13 cellular contexts compared by ENCODE assay signal in the genomic region with DNA sequence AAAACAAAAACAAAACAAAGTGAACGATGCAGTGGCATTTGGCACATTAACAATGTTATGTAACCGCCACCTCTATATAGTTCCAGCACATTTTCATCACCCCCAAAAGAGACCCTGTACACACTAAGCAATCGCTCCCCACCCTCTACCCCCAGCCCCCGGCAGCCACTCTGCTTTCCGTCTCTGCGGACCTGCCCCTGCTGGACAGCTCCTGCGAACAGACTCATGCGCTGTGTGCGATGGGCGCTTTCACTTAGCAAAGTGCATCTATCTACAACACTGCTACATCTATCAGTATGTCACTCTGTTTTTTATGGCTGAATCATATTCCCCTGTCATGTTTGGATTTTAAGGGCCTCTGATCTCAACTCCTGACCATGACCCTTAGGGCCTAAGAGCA. TPM values are rescaled to one million over a fixed set of nuclear protein-coding genes. Genes with fewer than 3 reads are reported as not detected.
A peak's percentile ranks its signal among the peaks of the same experiment; 100 is the strongest.
DNase-seq lines count a peak whose midpoint lies in the region; ATAC-seq and TF ChIP-seq lines count a peak whose summit lies in the region.
"Had no signal": no experiment of that assay in that cellular context is flagged by ENCODE, and none has a peak within 500 bp of the region (broad histone marks: within the 10 kb centered on the region; RNA-seq: fewer than 3 reads in every experiment).

No MANE protein-coding gene starts in this region.

- no peak for DNase-seq in SK-N-SH
- DNase-seq in HFFc6: no peak
- no peak for DNase-seq in endothelial cell (ENCODE audit: low spot score)
- no peak for DNase-seq in RPMI8226
- no peak for DNase-seq in NCI-H2081 (lab: John Stamatoyannopoulos, UW)
- DNase-seq: CD4-positive, CD25-positive, alpha-beta regulatory T cell; DMS53; GF-D8; HCEC 1CT had no signal

- H2AFZ ChIP-seq in SK-N-SH (ENCODE audit: low read depth): no peak overlapping the region

- H3K36me3 Mint-ChIP-seq in HFFc6 (ENCODE audit: low read depth) (peaks cover 31% of the 10 kb centered on the region; the same call in 1 of the 2 replicates), endothelial cell (ENCODE audit: low read depth, unreplicated experiment) (peaks cover 33% of the 10 kb centered on the region)

- no peaks in the 10 kb centered on the region for H3K9me2 ChIP-seq in SK-N-SH

- H3K4me1 Mint-ChIP-seq in HFFc6 (ENCODE audit: low read depth) (no peaks in the 10 kb centered on the region), endothelial cell (ENCODE audit: unreplicated experiment) (peaks cover 23% of the 10 kb centered on the region)

- no peak overlapping the region for H3K4me2 ChIP-seq in SK-N-SH

- CTCF ChIA-PET in SK-N-SH (lab: Yijun Ruan, JAX): interaction anchor here (3.2 kb wide), 1 partner anchor 51 kb away, joined by 16 read pairs; no protein-coding TSS in a partner anchor

- no peak for TF ChIP-seq EP300 in SK-N-SH (IDR thresholded peaks at IDR 0.05; ENCODE audit: borderline replicate concordance in 1 of 2, low read depth in 1 of 2, low read length in 1 of 2)

- 97% methylated on average over 10 of the region's 10 CpGs for WGBS in SK-N-SH (ENCODE audit: low lambda C conversion rate)

- H3K27ac ChIP-seq in SK-N-SH (ENCODE audit: low read depth in 2 of 2, low read length in 1 of 2) (no peak overlapping the region), neutrophil (peak overlapping the region; percentile 85)
- H3K27ac ChIP-seq: 22Rv1 had no signal

- POLR2A ChIA-PET in SK-N-SH (lab: Yijun Ruan, JAX): no interaction called here

- H3K9me3 ChIP-seq in SK-N-SH (no peaks in the 10 kb centered on the region), neutrophil (no peaks in the 10 kb centered on the region)

- no peak for TF ChIP-seq RAD21 in SK-N-SH (IDR thresholded peaks at IDR 0.05; ENCODE audit: low read length)

- H3K9ac ChIP-seq in SK-N-SH: no peak overlapping the region

- no peak for TF ChIP-seq CTCF in SK-N-SH (IDR thresholded peaks at IDR 0.05)
- TF ChIP-seq CTCF in HFFc6 (IDR thresholded peaks at IDR 0.05): no peak
- TF ChIP-seq CTCF in endothelial cell (IDR thresholded peaks at IDR 0.05; ENCODE audit: unreplicated experiment): no peak
- no peak for TF ChIP-seq CTCF in neutrophil (IDR thresholded peaks at IDR 0.05)

- no peak overlapping the region for H3K4me3 ChIP-seq in SK-N-SH (ENCODE audit: low read depth in 2 of 2, low read length in 1 of 2)
- no peak overlapping the region for H3K4me3 ChIP-seq in neutrophil (ENCODE audit: low read depth in 1 of 2, low read length in 1 of 2)

- H3K4me3 Mint-ChIP-seq in HFFc6: no peak overlapping the region
- no peak overlapping the region for H3K4me3 Mint-ChIP-seq in endothelial cell (ENCODE audit: unreplicated experiment)
- H3K4me3 Mint-ChIP-seq: CD4-positive, CD25-positive, alpha-beta regulatory T cell had no signal

- H3K36me3 ChIP-seq in SK-N-SH (replicated peaks in 1 of 2; ENCODE audit: control insufficient read depth in 1 of 2, insufficient read depth in 2 of 2, low read length in 1 of 2): peaks cover 36 to 63% of the 10 kb centered on the region in 2 experiments
- H3K36me3 ChIP-seq in neutrophil: peaks cover 58% of the 10 kb centered on the region

- H3K79me2 ChIP-seq in SK-N-SH (ENCODE audit: insufficient read depth): peaks cover 52% of the 10 kb centered on the region

- H3K9me3 Mint-ChIP-seq in HFFc6 (no peaks in the 10 kb centered on the region), endothelial cell (ENCODE audit: unreplicated experiment) (no peaks in the 10 kb centered on the region)
- H3K9me3 Mint-ChIP-seq: CD4-positive, CD25-positive, alpha-beta regulatory T cell had no signal

- H4K20me1 ChIP-seq in SK-N-SH (ENCODE audit: insufficient read depth): peaks cover 14% of the 10 kb centered on the region

- H3K27ac Mint-ChIP-seq in HFFc6 (peak overlapping the region; percentile 34; the same call in 1 of the 2 replicates), endothelial cell (ENCODE audit: unreplicated experiment) (peak overlapping the region; percentile 31)

- no peaks in the 10 kb centered on the region for H3F3A ChIP-seq in SK-N-SH (replicated peaks; ENCODE audit: insufficient read depth)

- H3K4me1 ChIP-seq in SK-N-SH (ENCODE audit: control insufficient read depth in 1 of 2, insufficient read depth in 2 of 2, low read depth in 1 of 2, low read length in 1 of 2) (no peaks in the 10 kb centered on the region), neutrophil (ENCODE audit: control insufficient read depth in 1 of 2, insufficient read depth in 1 of 2, low read depth in 1 of 2, low read length in 1 of 2) (peaks cover 29 to 30% of the 10 kb centered on the region in 2 experiments)

- H3K27me3 Mint-ChIP-seq in HFFc6 (ENCODE audit: insufficient read depth): no peaks in the 10 kb centered on the region; the same call in none of the 2 replicates
- peaks cover 11% of the 10 kb centered on the region for H3K27me3 Mint-ChIP-seq in endothelial cell (ENCODE audit: unreplicated experiment)
- H3K27me3 Mint-ChIP-seq: CD4-positive, CD25-positive, alpha-beta regulatory T cell had no signal

- no peaks in the 10 kb centered on the region for H3K27me3 ChIP-seq in SK-N-SH (ENCODE audit: insufficient read depth)
- H3K27me3 ChIP-seq in neutrophil: no peaks in the 10 kb centered on the region

- no peak for ATAC-seq in SK-N-SH treated with all-trans-retinoic acid at 6 μM for 48 hours
- ATAC-seq in GM21576 (IDR thresholded peaks at IDR 0.05; ENCODE audit: unreplicated experiment): no peak

TF ChIP-seq in SK-N-SH, 30 proteins besides CTCF, POLR2A, EP300 and RAD21 (continues in another document):
- TF ChIP-seq RCOR1 (IDR thresholded peaks at IDR 0.05; ENCODE audit: low read length): no peak

TF ChIP-seq in SK-N-SH treated with all-trans-retinoic acid at 6 μM for 48 hours, 23 proteins besides CTCF, POLR2A, EP300 and RAD21:
- TF ChIP-seq RARB (CRISPR knock-in tag; IDR thresholded peaks at IDR 0.05): no peak
- no peak for TF ChIP-seq TOX (CRISPR knock-in tag; IDR thresholded peaks at IDR 0.05; ENCODE audit: borderline replicate concordance)
- TF ChIP-seq ZFP30 (CRISPR knock-in tag; IDR thresholded peaks at IDR 0.05): no peak
- TF ChIP-seq, protein P1, sequence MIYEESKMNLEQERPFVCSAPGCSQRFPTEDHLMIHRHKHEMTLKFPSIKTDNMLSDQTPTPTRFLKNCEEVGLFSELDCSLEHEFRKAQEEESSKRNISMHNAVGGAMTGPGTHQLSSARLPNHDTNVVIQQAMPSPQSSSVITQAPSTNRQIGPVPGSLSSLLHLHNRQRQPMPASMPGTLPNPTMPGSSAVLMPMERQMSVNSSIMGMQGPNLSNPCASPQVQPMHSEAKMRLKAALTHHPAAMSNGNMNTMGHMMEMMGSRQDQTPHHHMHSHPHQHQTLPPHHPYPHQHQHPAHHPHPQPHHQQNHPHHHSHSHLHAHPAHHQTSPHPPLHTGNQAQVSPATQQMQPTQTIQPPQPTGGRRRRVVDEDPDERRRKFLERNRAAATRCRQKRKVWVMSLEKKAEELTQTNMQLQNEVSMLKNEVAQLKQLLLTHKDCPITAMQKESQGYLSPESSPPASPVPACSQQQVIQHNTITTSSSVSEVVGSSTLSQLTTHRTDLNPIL (CRISPR knock-in tag; IDR thresholded peaks at IDR 0.05; ENCODE audit: low read depth): no peak
- TF ChIP-seq POU6F1 (CRISPR knock-in tag; IDR thresholded peaks at IDR 0.05; ENCODE audit: borderline replicate concordance, low read depth): no peak

RNA-seq across cellular contexts. Expression of gene TMEM160, which starts 25.1 kb away (rescaled TPM):
- polyA plus RNA-seq in SK-N-SH (2012; rRNA removed): 33.0 and 40.1 TPM in 2 replicates
- polyA plus RNA-seq in SK-N-SH (2012; cell fraction: cytosol; rRNA removed): 16.8 and 26.2 TPM in 2 replicates
- polyA plus RNA-seq in SK-N-SH (2012; cell fraction: nucleus; rRNA removed): 13.8 and 35.6 TPM in 2 replicates
- 10 to 100 TPM; 44.2 to 55.1 (median 49.3) TPM for total RNA-seq in HFFc6 (2021; fragmentation: NEBNext Ultra II Directional; extraction: Animal tissue kit (Norgen Biotek cat#: 25700))
- total RNA-seq in endothelial cell (ENCODE audit: unreplicated experiment): 46.7 TPM

RNA-seq across cellular contexts. Expression of gene ZC3H4, which starts 40.0 kb away (rescaled TPM):
- polyA plus RNA-seq in SK-N-SH (2012; rRNA removed): 3.9 and 7.6 TPM in 2 replicates
- 4.6 and 5.7 TPM in 2 replicates for polyA plus RNA-seq in SK-N-SH (2012; cell fraction: cytosol; rRNA removed)
- polyA plus RNA-seq in SK-N-SH (2012; cell fraction: nucleus; rRNA removed): 14.8 and 20.3 TPM in 2 replicates
- total RNA-seq in HFFc6 (2021; fragmentation: NEBNext Ultra II Directional; extraction: Animal tissue kit (Norgen Biotek cat#: 25700)): 10 to 100 TPM; 43.9 to 66.1 (median 55.2) TPM
- 56.7 TPM for total RNA-seq in endothelial cell (ENCODE audit: unreplicated experiment)

RNA-seq across cellular contexts. Expression of gene NPAS1, which starts 53.9 kb away (rescaled TPM):
- 1.0 and 1.1 TPM in 2 replicates for polyA plus RNA-seq in SK-N-SH (2012; rRNA removed)
- polyA plus RNA-seq in SK-N-SH (2012; cell fraction: cytosol; rRNA removed): 0.62 and 1.00 TPM in 2 replicates
- polyA plus RNA-seq in SK-N-SH (2012; cell fraction: nucleus; rRNA removed): 2.6 and 3.8 TPM in 2 replicates
- total RNA-seq in HFFc6 (2021; fragmentation: NEBNext Ultra II Directional; extraction: Animal tissue kit (Norgen Biotek cat#: 25700)): 10 to 100 TPM in 1 of 6 experiments, 1 to 10 TPM in 5; 2.2 to 11.5 (median 3.6) TPM
- total RNA-seq in endothelial cell (ENCODE audit: unreplicated experiment): 1.0 TPM

RNA-seq across cellular contexts. Expression of gene SAE1, which starts 57.1 kb away (rescaled TPM):
- polyA plus RNA-seq in SK-N-SH (2012; rRNA removed): 123 and 126 TPM in 2 replicates
- 137 and 140 TPM in 2 replicates for polyA plus RNA-seq in SK-N-SH (2012; cell fraction: cytosol; rRNA removed)
- 44.7 and 62.7 TPM in 2 replicates for polyA plus RNA-seq in SK-N-SH (2012; cell fraction: nucleus; rRNA removed)
- 100 to 1,000 TPM; 158 to 181 (median 175) TPM for total RNA-seq in HFFc6 (2021; fragmentation: NEBNext Ultra II Directional; extraction: Animal tissue kit (Norgen Biotek cat#: 25700))
- total RNA-seq in endothelial cell (ENCODE audit: unreplicated experiment): 134 TPM
